1 cellular context compared by ENCODE assay signal in the genomic region with DNA sequence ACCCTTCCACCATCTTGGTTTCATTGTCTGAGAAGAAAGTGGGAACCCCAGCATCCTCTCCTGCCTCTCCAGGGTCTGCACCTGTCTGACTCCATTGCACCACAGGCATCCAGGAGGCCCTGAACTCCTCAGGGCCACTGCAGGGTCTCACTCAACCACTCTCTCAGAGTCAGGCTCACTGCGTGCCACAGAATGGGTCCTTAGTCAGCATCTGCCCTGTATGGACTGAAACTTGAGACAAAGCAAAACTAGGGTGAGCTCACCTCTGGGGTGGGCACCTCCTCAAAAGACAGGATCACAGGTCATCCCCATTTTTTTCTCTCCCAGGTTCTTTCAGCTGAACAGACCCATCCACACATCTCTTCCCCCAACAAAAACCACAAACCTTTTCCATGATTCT.
TF ChIP-seq lines count a peak whose summit lies in the region.

No MANE protein-coding gene starts in this region.

TF ChIP-seq in A549, 52 proteins besides CTCF, POLR2A, EP300 and RAD21 (continued from another document):
- TF ChIP-seq HMGXB4 (CRISPR knock-in tag; IDR thresholded peaks at IDR 0.05; ENCODE audit: borderline replicate concordance) (no peak), JUN (IDR thresholded peaks at IDR 0.05) (no peak), ATOH8 (CRISPR knock-in tag; IDR thresholded peaks at IDR 0.05; ENCODE audit: low read depth) (no peak), FOXS1 (CRISPR knock-in tag; IDR thresholded peaks at IDR 0.05) (no peak), ZNF302 (CRISPR knock-in tag; IDR thresholded peaks at IDR 0.05) (no peak), CBX2 (IDR thresholded peaks at IDR 0.05; ENCODE audit: borderline replicate concordance, low read depth) (no peak), BHLHE40 (IDR thresholded peaks at IDR 0.05; ENCODE audit: low read depth, low read length) (no peak), HOXA7 (CRISPR knock-in tag; IDR thresholded peaks at IDR 0.05) (no peak), MAFK (IDR thresholded peaks at IDR 0.05; ENCODE audit: partially characterized antibody) (no peak)
